8 cellular contexts compared by ENCODE assay signal in genomic region chr11:76672431-76673163, GRCh38. TPM values are rescaled to one million over a fixed set of nuclear protein-coding genes. Genes with fewer than 3 reads are reported as not detected.
DNase-seq lines count a peak whose midpoint lies in the region; ATAC-seq, FAIRE-seq and TF ChIP-seq lines count a peak whose summit lies in the region.

No MANE protein-coding gene starts in this region.

- 56 to 57% methylated on average over 2 to 14 of the region's 14 CpGs for WGBS in transverse colon (ENCODE audit: low coverage in 1 of 2), 2 donors

- no peak for FAIRE-seq in frontal cortex (lab: Jason Lieb, UNC)

- H3K9me3 ChIP-seq in OCI-LY3 (ENCODE audit: insufficient read depth, low read length): no peaks in the 10 kb centered on the region
- no peaks in the 10 kb centered on the region for H3K9me3 ChIP-seq in transverse colon

- no peak for TF ChIP-seq POLR2A in transverse colon (IDR thresholded peaks at IDR 0.05)

- peaks cover 28% of the 10 kb centered on the region for H3K79me2 ChIP-seq in OCI-LY3 (ENCODE audit: low read length)

- no peaks in the 10 kb centered on the region for H3K9me3 Mint-ChIP-seq in endothelial cell (ENCODE audit: unreplicated experiment)

- ATAC-seq in GM18511 (IDR thresholded peaks at IDR 0.05; ENCODE audit: unreplicated experiment) (peak; percentile 69), HG02571 (IDR thresholded peaks at IDR 0.05; ENCODE audit: unreplicated experiment) (peak; percentile 43)

- DNase-seq in endothelial cell (ENCODE audit: low spot score) (no peak), transverse colon (peak; percentile 41), NCI-H82 treated with DMSO at 0.1 percent for 48 hours (lab: John Stamatoyannopoulos, UW; ENCODE audit: unreplicated experiment) (no peak), frontal cortex (ENCODE audit: low spot score in 2 of 2) (no peak), globus pallidus (ENCODE audit: low spot score) (no peak)

- TF ChIP-seq EP300 in transverse colon (IDR thresholded peaks at IDR 0.05; ENCODE audit: low read depth): no peak

- peak overlapping the region; percentile 92 for H3K4me2 ChIP-seq in OCI-LY3 (ENCODE audit: low read length)

- in situ Hi-C loops in transverse colon (cut with MboI; ENCODE audit: low pct_ligation_motif_present in 1 of 4, low pct_unique_long_range_greater_than_20kb in 1 of 4, low sequenced_read_pairs in 3 of 4): no loop called here

- intact Hi-C loops in transverse colon (cut with DNase I; ENCODE audit: low total_unique reads): loop anchor here (10.0 kb wide), 1 partner anchor 118 kb away; no protein-coding TSS in a partner anchor

- H3K27ac Mint-ChIP-seq in endothelial cell (ENCODE audit: unreplicated experiment): peak overlapping the region; percentile 6

- H3K27me3 ChIP-seq in OCI-LY3 (ENCODE audit: low read depth, low read length) (peaks cover 19% of the 10 kb centered on the region), transverse colon (peaks cover 12% of the 10 kb centered on the region)

- no peak overlapping the region for H2AFZ ChIP-seq in OCI-LY3 (ENCODE audit: low read depth, low read length)

- peaks cover 22% of the 10 kb centered on the region for H3K36me3 ChIP-seq in OCI-LY3 (replicated peaks; ENCODE audit: low read depth, low read length)
- no peaks in the 10 kb centered on the region for H3K36me3 ChIP-seq in transverse colon

- H3K4me3 ChIP-seq in OCI-LY3 (ENCODE audit: low read length) (peak overlapping the region; percentile 78), transverse colon (no peak overlapping the region)

- no peak for TF ChIP-seq CTCF in OCI-LY3 (IDR thresholded peaks at IDR 0.05; ENCODE audit: low read depth, low read length)
- TF ChIP-seq CTCF in endothelial cell (IDR thresholded peaks at IDR 0.05; ENCODE audit: unreplicated experiment): no peak
- no peak for TF ChIP-seq CTCF in transverse colon (IDR thresholded peaks at IDR 0.05)

- H3K4me3 Mint-ChIP-seq in endothelial cell (ENCODE audit: unreplicated experiment): no peak overlapping the region

- peak overlapping the region; percentile 81 for H3K9ac ChIP-seq in OCI-LY3 (ENCODE audit: low read length)

- no peaks in the 10 kb centered on the region; the same call in 1 of the 2 replicates for H4K20me1 ChIP-seq in OCI-LY3 (ENCODE audit: insufficient read depth, low read length)

- peaks cover 23% of the 10 kb centered on the region for H3K27me3 Mint-ChIP-seq in endothelial cell (ENCODE audit: unreplicated experiment)

- H3K4me1 ChIP-seq in OCI-LY3 (ENCODE audit: low read length) (peaks cover 85% of the 10 kb centered on the region), transverse colon (peaks cover 6 to 28% (median 25%) of the 10 kb centered on the region in 4 donors)

- H3K27ac ChIP-seq in OCI-LY3 (ENCODE audit: low read length) (peak overlapping the region; percentile 86), transverse colon (peak overlapping the region in 3 of 4 donors; percentile 8 to 75 (median 17))

- peaks cover 36% of the 10 kb centered on the region for H3K4me1 Mint-ChIP-seq in endothelial cell (ENCODE audit: unreplicated experiment)

- peaks cover 12% of the 10 kb centered on the region for H3K36me3 Mint-ChIP-seq in endothelial cell (ENCODE audit: low read depth, unreplicated experiment)

RNA-seq across cellular contexts. Expression of gene LRRC32, which starts 2.0 kb away (rescaled TPM):
- total RNA-seq in endothelial cell (ENCODE audit: unreplicated experiment) (22.0 TPM), transverse colon (10 to 100 TPM in 1 of 4 donors, 1 to 10 TPM in 3; 5.1 to 11.5 (median 9.1) TPM), frontal cortex (0.41 TPM)
